In genomic region chr3:98746882-98747281, GRCh38 we compare ENCODE assay signal across 1 cellular context.
TF ChIP-seq lines count a peak whose summit lies in the region.

No MANE protein-coding gene starts in this region.

TF ChIP-seq in GM12878, 131 proteins besides CTCF, POLR2A, EP300 and RAD21 (continued from another document):
- no peak for TF ChIP-seq ZNF592 (IDR thresholded peaks at IDR 0.05)
- no peak for TF ChIP-seq ZNF207 (IDR thresholded peaks at IDR 0.05; ENCODE audit: borderline replicate concordance)
